In genomic region chr2:25362564-25363145, GRCh38 we compare ENCODE assay signal across 8 cellular contexts. TPM values are rescaled to one million over a fixed set of nuclear protein-coding genes. Genes with fewer than 3 reads are reported as not detected.
A peak's percentile ranks its signal among the peaks of the same experiment; 100 is the strongest.
DNase-seq lines count a peak whose midpoint lies in the region; ATAC-seq and TF ChIP-seq lines count a peak whose summit lies in the region.

No MANE protein-coding gene starts in this region.

- H3K9ac ChIP-seq in mesenchymal stem cell (ENCODE audit: low read length): peak overlapping the region; percentile 75

- no peak for TF ChIP-seq CTCF in breast epithelium (IDR thresholded peaks at IDR 0.05)

- intact Hi-C loops in breast epithelium (cut with DNase I; ENCODE audit: low total_unique reads): no loop called here

- DNase-seq in ACHN (peak; percentile 50), T-helper 17 cell (peak; percentile 41 to 51 (median 44)), breast epithelium (ENCODE audit: low spot score in 2 of 2) (no peak), mesenchymal stem cell (no peak), NCI-H345 treated with DMSO at 0.1 percent for 48 hours (lab: John Stamatoyannopoulos, UW; ENCODE audit: unreplicated experiment) (no peak)
- peak; percentile 76 for DNase-seq in stimulated activated naive CD8-positive, alpha-beta T cell treated with anti-CD3 and anti-CD28 coated beads, Interleukin-15, Interleukin-2, amounts not matched to agents 100 U/mL and 50 U/mL, for 24 hours

- H3K14ac ChIP-seq in mesenchymal stem cell (ENCODE audit: low read length in 2 of 2): no peak overlapping the region

- no peak overlapping the region for H4K91ac ChIP-seq in mesenchymal stem cell (ENCODE audit: low read length)

- no peak overlapping the region for H2BK5ac ChIP-seq in mesenchymal stem cell (ENCODE audit: low read depth, low read length, poor library complexity, severe bottlenecking)

- no peaks in the 10 kb centered on the region for H3K79me1 ChIP-seq in mesenchymal stem cell (replicated peaks; ENCODE audit: low read length, poor library complexity, severe bottlenecking)

- in situ Hi-C loops in ACHN (cut with HindIII; ENCODE audit: low pct_ligation_motif_present, low pct_unique_long_range_greater_than_20kb, low sequenced_read_pairs): no loop called here

- peak overlapping the region; percentile 91 for H4K8ac ChIP-seq in mesenchymal stem cell (ENCODE audit: low read length)

- H3K4me3 ChIP-seq in breast epithelium (peak overlapping the region; percentile 17 to 60 (median 36)), mesenchymal stem cell (ENCODE audit: insufficient read depth in 1 of 2, low read depth in 1 of 2, low read length in 2 of 2) (peak overlapping the region in 1 of 2 experiments; percentile 76)

- H3K36me3 Mint-ChIP-seq in T-helper 17 cell (ENCODE audit: low read depth): peaks cover 2% of the 10 kb centered on the region

- peak overlapping the region in 1 of 2 experiments; percentile 73 for H3K4ac ChIP-seq in mesenchymal stem cell (ENCODE audit: low read depth in 1 of 2, low read length in 2 of 2)

- H3K27ac ChIP-seq in breast epithelium (peak overlapping the region; percentile 62 to 69), mesenchymal stem cell (ENCODE audit: low read length, poor library complexity, severe bottlenecking) (no peak overlapping the region)

- peak; percentile 45 for TF ChIP-seq POLR2A in GM19193 (IDR thresholded peaks at IDR 0.05; ENCODE audit: extremely low read depth, insufficient read depth, insufficient read length)
- no peak for TF ChIP-seq POLR2A in breast epithelium (IDR thresholded peaks at IDR 0.05)

- peak overlapping the region; percentile 99 for H3K4me3 Mint-ChIP-seq in T-helper 17 cell

- H3K18ac ChIP-seq in mesenchymal stem cell (ENCODE audit: low read depth in 1 of 2, low read length in 2 of 2): no peak overlapping the region

- H3K23ac ChIP-seq in mesenchymal stem cell (ENCODE audit: low read length in 2 of 2): no peak overlapping the region

- H3K36me3 ChIP-seq in breast epithelium (no peaks in the 10 kb centered on the region), mesenchymal stem cell (ENCODE audit: control insufficient read depth in 1 of 2, insufficient read depth in 2 of 2, low read depth in 1 of 2, low read length in 2 of 2) (no peaks in the 10 kb centered on the region)

- peak; percentile 69 for ATAC-seq in HG03280 (IDR thresholded peaks at IDR 0.05; ENCODE audit: unreplicated experiment)
- peak; percentile 77 for ATAC-seq in T-helper 17 cell
- ATAC-seq in stimulated activated naive CD8-positive, alpha-beta T cell treated with anti-CD3 and anti-CD28 coated beads, Interleukin-15, Interleukin-2, amounts not matched to agents 100 U/mL and 50 U/mL, for 24 hours: peak; percentile 75

- H3K27me3 ChIP-seq in breast epithelium (no peaks in the 10 kb centered on the region), mesenchymal stem cell (ENCODE audit: control insufficient read depth in 1 of 2, insufficient read depth in 1 of 2, low read length in 2 of 2) (no peaks in the 10 kb centered on the region)

- H3K4me1 Mint-ChIP-seq in T-helper 17 cell: peaks cover 19% of the 10 kb centered on the region

- H2AFZ ChIP-seq in mesenchymal stem cell (ENCODE audit: low read depth, low read length): peak overlapping the region; percentile 18

- no peaks in the 10 kb centered on the region for H3K9me3 ChIP-seq in T-helper 17 cell (ENCODE audit: control insufficient read depth, low read length, poor library complexity, severe bottlenecking)
- H3K9me3 ChIP-seq in breast epithelium: no peaks in the 10 kb centered on the region
- H3K9me3 ChIP-seq in mesenchymal stem cell (ENCODE audit: control insufficient read depth, low read length): no peaks in the 10 kb centered on the region

- H2BK15ac ChIP-seq in mesenchymal stem cell (ENCODE audit: low read depth, poor library complexity, severe bottlenecking): no peak overlapping the region

- H3K4me2 ChIP-seq in mesenchymal stem cell (ENCODE audit: low read length, poor library complexity, severe bottlenecking): no peak overlapping the region

- no peaks in the 10 kb centered on the region for H3K27me3 Mint-ChIP-seq in T-helper 17 cell

- no peak overlapping the region for H2AK5ac ChIP-seq in mesenchymal stem cell (ENCODE audit: low read length, severe bottlenecking)

- H2BK120ac ChIP-seq in mesenchymal stem cell (ENCODE audit: low read depth, low read length): no peak overlapping the region

- peak overlapping the region; percentile 79 to 82 for H2BK12ac ChIP-seq in mesenchymal stem cell (ENCODE audit: low read length in 2 of 2)

- H3K4me1 ChIP-seq in breast epithelium (no peaks in the 10 kb centered on the region), mesenchymal stem cell (ENCODE audit: control insufficient read depth, insufficient read depth, low read depth, low read length) (peaks cover 5% of the 10 kb centered on the region)

- H3K27ac Mint-ChIP-seq in T-helper 17 cell: peak overlapping the region; percentile 99

- 83% methylated on average over 19 of the region's 19 CpGs for WGBS in mesenchymal stem cell

RNA-seq across cellular contexts. Expression of gene DNMT3A, which starts 20.9 kb away (rescaled TPM):
- total RNA-seq in T-helper 17 cell: 10 to 100 TPM; 62.8 to 67.6 TPM
- total RNA-seq in breast epithelium: 10 to 100 TPM in 2 of 3 donors, 1 to 10 TPM in 1; 8.2 to 21.7 (median 20.0) TPM
- 10.8 TPM for polyA plus RNA-seq in mesenchymal stem cell (2013, experiment 1 of 2)
- 10.1 TPM for polyA plus RNA-seq in mesenchymal stem cell (2013, experiment 2 of 2)

Comparison
In these comparisons a context has a peak if more than half of its experiments do, and no peak if none do; other contexts are left out.
1. DNase-seq: peak in ACHN (single experiment), T-helper 17 cell (3 of 3) and stimulated activated naive CD8-positive, alpha-beta T cell treated with anti-CD3 and anti-CD28 coated beads, Interleukin-15, Interleukin-2, amounts not matched to agents 100 U/mL and 50 U/mL, for 24 hours (single experiment); none in breast epithelium (0 of 2), mesenchymal stem cell (single experiment) and NCI-H345 treated with DMSO at 0.1 percent for 48 hours (single experiment).
2. Peak in every context shown above with its lines, with median percentiles within 50 percentile points of each other: ATAC-seq.